1 cellular context compared by ENCODE assay signal in the genomic region with DNA sequence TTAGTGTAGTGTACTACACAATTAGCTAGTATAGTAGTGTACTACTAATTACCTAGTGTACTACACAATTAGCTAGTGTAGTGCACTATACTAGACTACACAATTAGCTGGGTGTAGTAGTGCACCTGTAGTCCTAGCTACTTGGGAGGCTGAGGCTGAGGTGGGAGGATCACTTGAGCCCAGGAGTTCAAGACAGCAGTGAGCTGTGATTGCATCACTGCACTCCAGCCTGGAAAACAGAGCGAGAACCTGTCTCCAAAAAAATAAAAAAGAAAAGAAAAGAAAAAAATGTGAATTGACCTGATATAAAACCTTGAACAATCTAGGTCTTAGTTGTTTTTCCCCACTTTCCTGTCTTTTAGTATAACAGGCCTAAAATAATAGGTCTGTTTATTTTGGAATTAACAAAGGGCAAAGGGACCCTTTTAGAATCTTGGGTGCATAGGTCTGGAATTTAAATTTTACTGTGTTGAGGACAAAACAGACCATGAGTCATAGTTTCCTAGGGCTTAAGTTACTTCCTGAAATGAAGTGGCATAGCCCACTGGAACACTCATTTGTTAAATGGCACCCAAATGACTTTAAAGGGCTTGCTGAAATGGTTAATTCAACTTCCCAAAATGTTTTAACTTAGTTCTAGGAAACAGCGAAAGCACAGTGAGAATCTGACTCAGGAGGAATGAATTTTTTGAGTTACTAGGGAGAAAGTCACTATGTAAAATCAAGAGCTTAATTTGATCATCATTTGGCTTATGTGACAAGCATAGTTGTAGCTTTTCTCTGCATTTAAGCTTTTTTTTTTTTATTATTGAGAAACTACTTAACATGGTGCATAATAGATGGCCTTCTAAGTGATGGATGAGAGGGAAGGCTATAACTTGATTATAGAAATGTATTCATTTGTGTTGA.
A peak's percentile ranks its signal among the peaks of the same experiment; 100 is the strongest.
TF ChIP-seq lines count a peak whose summit lies in the region.

No MANE protein-coding gene starts in this region.

TF ChIP-seq in H1, 55 proteins besides CTCF, POLR2A, EP300 and RAD21:
- TF ChIP-seq KDM5A (IDR thresholded peaks at IDR 0.05; ENCODE audit: low read length) (no peak), FOSL1 (IDR thresholded peaks at IDR 0.05; ENCODE audit: insufficient read depth, low read depth, low read length) (no peak), SIRT6 (IDR thresholded peaks at IDR 0.05; ENCODE audit: low read length) (no peak), GABPA (IDR thresholded peaks at IDR 0.05; ENCODE audit: borderline replicate concordance, insufficient read depth, low read length) (no peak), BRCA1 (IDR thresholded peaks at IDR 0.05; ENCODE audit: low read depth, low read length) (no peak), SP4 (IDR thresholded peaks at IDR 0.05; ENCODE audit: low read length) (no peak), SP2 (IDR thresholded peaks at IDR 0.05; ENCODE audit: low read length) (no peak), GTF2F1 (IDR thresholded peaks at IDR 0.05; ENCODE audit: borderline replicate concordance, low read depth, low read length) (no peak), JUND (IDR thresholded peaks at IDR 0.05; ENCODE audit: low read length) (0 out of 2 replicates have a peak, but pooled peaks have one; percentile 61), JUN (IDR thresholded peaks at IDR 0.05; ENCODE audit: low read depth, low read length) (no peak), TCF12 (IDR thresholded peaks at IDR 0.05; ENCODE audit: low read depth, low read length) (no peak), ZNF274 (IDR thresholded peaks at IDR 0.05; ENCODE audit: borderline replicate concordance, extremely low read depth, low read length) (no peak), SIX5 (IDR thresholded peaks at IDR 0.05; ENCODE audit: low read depth, low read length) (no peak), POU5F1 (IDR thresholded peaks at IDR 0.05; ENCODE audit: low read depth, low read length) (no peak), CEBPB (IDR thresholded peaks at IDR 0.05; ENCODE audit: low read depth, low read length) (peak; percentile 45; the same call in 1 of the 2 replicates)
- TF ChIP-seq, protein P1, sequence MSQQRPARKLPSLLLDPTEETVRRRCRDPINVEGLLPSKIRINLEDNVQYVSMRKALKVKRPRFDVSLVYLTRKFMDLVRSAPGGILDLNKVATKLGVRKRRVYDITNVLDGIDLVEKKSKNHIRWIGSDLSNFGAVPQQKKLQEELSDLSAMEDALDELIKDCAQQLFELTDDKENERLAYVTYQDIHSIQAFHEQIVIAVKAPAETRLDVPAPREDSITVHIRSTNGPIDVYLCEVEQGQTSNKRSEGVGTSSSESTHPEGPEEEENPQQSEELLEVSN (IDR thresholded peaks at IDR 0.05) = no peak
- TF ChIP-seq, protein P2, sequence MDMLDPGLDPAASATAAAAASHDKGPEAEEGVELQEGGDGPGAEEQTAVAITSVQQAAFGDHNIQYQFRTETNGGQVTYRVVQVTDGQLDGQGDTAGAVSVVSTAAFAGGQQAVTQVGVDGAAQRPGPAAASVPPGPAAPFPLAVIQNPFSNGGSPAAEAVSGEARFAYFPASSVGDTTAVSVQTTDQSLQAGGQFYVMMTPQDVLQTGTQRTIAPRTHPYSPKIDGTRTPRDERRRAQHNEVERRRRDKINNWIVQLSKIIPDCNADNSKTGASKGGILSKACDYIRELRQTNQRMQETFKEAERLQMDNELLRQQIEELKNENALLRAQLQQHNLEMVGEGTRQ (IDR thresholded peaks at IDR 0.05; ENCODE audit: low read length) = no peak
